In genomic region chr20:63952210-63952535, GRCh38 we compare ENCODE assay signal across 18 cellular contexts. TPM values are rescaled to one million over a fixed set of nuclear protein-coding genes. Genes with fewer than 3 reads are reported as not detected.
DNase-seq lines count a peak whose midpoint lies in the region; ATAC-seq and TF ChIP-seq lines count a peak whose summit lies in the region.
"Had no signal": no experiment of that assay in that cellular context is flagged by ENCODE, and none has a peak within 500 bp of the region (broad histone marks: within the 10 kb centered on the region; RNA-seq: fewer than 3 reads in every experiment).

No MANE protein-coding gene starts in this region.

- H3K4me1 Mint-ChIP-seq in activated T-cell treated with anti-CD3 and anti-CD28 coated beads, Interleukin-2, amount 50 U/mL, for 24 hours (ENCODE audit: low read depth) = peaks cover 62% of the 10 kb centered on the region

- peaks cover 10% of the 10 kb centered on the region for H3K79me1 ChIP-seq in trophoblast cell (ENCODE audit: low read length)

- no peak overlapping the region for H3K4me3 Mint-ChIP-seq in activated T-cell treated with anti-CD3 and anti-CD28 coated beads, Interleukin-2, amount 50 U/mL, for 24 hours
- H3K4me3 Mint-ChIP-seq: activated naive CD8-positive, alpha-beta T cell treated with anti-CD3 and anti-CD28 coated beads for 36 hours; CD14-positive monocyte; stimulated activated naive CD8-positive, alpha-beta T cell treated with anti-CD3 and anti-CD28 coated beads, Interleukin-15, Interleukin-2, amounts not matched to agents 100 ng/mL and 50 ng/mL, for 24 hours had no signal

- H3K27ac Mint-ChIP-seq in activated T-cell treated with anti-CD3 and anti-CD28 coated beads, Interleukin-2, amount 50 U/mL, for 24 hours = peak overlapping the region; percentile 57
- H3K27ac Mint-ChIP-seq: activated naive CD8-positive, alpha-beta T cell treated with anti-CD3 and anti-CD28 coated beads for 36 hours; CD14-positive monocyte; stimulated activated naive CD8-positive, alpha-beta T cell treated with anti-CD3 and anti-CD28 coated beads, Interleukin-15, Interleukin-2, amounts not matched to agents 100 ng/mL and 50 ng/mL, for 24 hours had no signal

- in situ Hi-C loops in transverse colon (cut with MboI; ENCODE audit: low pct_ligation_motif_present in 1 of 4, low pct_unique_long_range_greater_than_20kb in 1 of 4, low sequenced_read_pairs in 3 of 4) = no loop called here

- H2BK5ac ChIP-seq in trophoblast cell (ENCODE audit: low read depth, low read length, poor library complexity) = no peak overlapping the region

- H3K36me3 Mint-ChIP-seq in activated T-cell treated with anti-CD3 and anti-CD28 coated beads, Interleukin-2, amount 50 U/mL, for 24 hours (ENCODE audit: low read depth) = peaks cover 11% of the 10 kb centered on the region

- H3K9ac ChIP-seq in trophoblast cell (ENCODE audit: low read length) = no peak overlapping the region

- no peaks in the 10 kb centered on the region for H3K9me3 Mint-ChIP-seq in activated T-cell treated with anti-CD3 and anti-CD28 coated beads, Interleukin-2, amount 50 U/mL, for 24 hours
- H3K9me3 Mint-ChIP-seq: activated naive CD8-positive, alpha-beta T cell treated with anti-CD3 and anti-CD28 coated beads for 36 hours; CD14-positive monocyte; stimulated activated naive CD8-positive, alpha-beta T cell treated with anti-CD3 and anti-CD28 coated beads, Interleukin-15, Interleukin-2, amounts not matched to agents 100 ng/mL and 50 ng/mL, for 24 hours had no signal

- no peak overlapping the region for H2BK120ac ChIP-seq in trophoblast cell (ENCODE audit: insufficient read depth, low read length, poor library complexity)

- H2AK5ac ChIP-seq in trophoblast cell (ENCODE audit: low read length) = no peak overlapping the region

- no peaks in the 10 kb centered on the region for H3K27me3 Mint-ChIP-seq in activated T-cell treated with anti-CD3 and anti-CD28 coated beads, Interleukin-2, amount 50 U/mL, for 24 hours
- H3K27me3 Mint-ChIP-seq: activated naive CD8-positive, alpha-beta T cell treated with anti-CD3 and anti-CD28 coated beads for 36 hours; stimulated activated naive CD8-positive, alpha-beta T cell treated with anti-CD3 and anti-CD28 coated beads, Interleukin-15, Interleukin-2, amounts not matched to agents 100 ng/mL and 50 ng/mL, for 24 hours had no signal

- H3K4ac ChIP-seq in trophoblast cell (ENCODE audit: low read depth, low read length) = peak overlapping the region; percentile 2

- no peak overlapping the region for H3K4me2 ChIP-seq in trophoblast cell (ENCODE audit: low read length)

- no peak overlapping the region for H2BK12ac ChIP-seq in trophoblast cell (ENCODE audit: low read length)

- H3K14ac ChIP-seq in trophoblast cell (ENCODE audit: low read length) = no peak overlapping the region

- no peak for TF ChIP-seq POLR2A in esophagus muscularis mucosa (IDR thresholded peaks at IDR 0.05; ENCODE audit: low read depth)
- TF ChIP-seq POLR2A in transverse colon (IDR thresholded peaks at IDR 0.05) = no peak

- DNase-seq in activated T-cell treated with anti-CD3 and anti-CD28 coated beads, Interleukin-2, amount 50 U/mL, for 24 hours = no peak
- DNase-seq in activated T-cell treated with anti-CD3 and anti-CD28 coated beads for 4 hours (no peak), esophagus muscularis mucosa (ENCODE audit: extremely low spot score) (no peak), trophoblast cell (no peak), transverse colon (no peak), CD1c-positive myeloid dendritic cell (ENCODE audit: extremely low spot score) (no peak)
- no peak for DNase-seq in stimulated activated CD4-positive, alpha-beta T cell treated with anti-CD3 and anti-CD28 coated beads, Interleukin-12 subunit alpha, Interleukin-12 subunit beta, amount 100 ng/mL, for 4 hours
- DNase-seq: 8988T; activated CD4-positive, alpha-beta T cell treated with anti-CD3 and anti-CD28 coated beads for 4 hours; activated naive CD8-positive, alpha-beta T cell treated with anti-CD3 and anti-CD28 coated beads for 36 hours; midbrain; NCI-H146; occipital lobe; T1000 had no signal

- H3K4me3 ChIP-seq in esophagus muscularis mucosa (no peak overlapping the region), trophoblast cell (ENCODE audit: low read depth, low read length) (no peak overlapping the region), transverse colon (no peak overlapping the region)
- H3K4me3 ChIP-seq: SJSA1 had no signal

- no peak overlapping the region for H3K23ac ChIP-seq in trophoblast cell (ENCODE audit: low read length)

- H3K27ac ChIP-seq in esophagus muscularis mucosa (replicated peaks in 1 of 4) = peak overlapping the region; percentile 86 to 93 (median 88)
- no peak overlapping the region for H3K27ac ChIP-seq in trophoblast cell (ENCODE audit: low read depth, low read length)
- peak overlapping the region; percentile 82 to 93 (median 84) for H3K27ac ChIP-seq in transverse colon
- H3K27ac ChIP-seq: SJSA1 had no signal

- TF ChIP-seq CTCF in esophagus muscularis mucosa (IDR thresholded peaks at IDR 0.05) (no peak), transverse colon (IDR thresholded peaks at IDR 0.05) (no peak)

- H3K18ac ChIP-seq in trophoblast cell (ENCODE audit: low read length) = no peak overlapping the region

- no peak overlapping the region for H2AFZ ChIP-seq in trophoblast cell (ENCODE audit: insufficient read depth, low read length, poor library complexity)

- H4K91ac ChIP-seq in trophoblast cell (ENCODE audit: low read depth, low read length) = no peak overlapping the region

- peaks cover 25% of the 10 kb centered on the region for H3K79me2 ChIP-seq in trophoblast cell (ENCODE audit: control insufficient read depth, insufficient read depth, low read length, poor library complexity)

- H3K36me3 ChIP-seq in esophagus muscularis mucosa = peaks cover 0 to 11% (median 0%) of the 10 kb centered on the region in 4 donors
- H3K36me3 ChIP-seq in trophoblast cell (ENCODE audit: control insufficient read depth in 1 of 2, insufficient read depth in 2 of 2, low read length in 2 of 2) = peaks cover 13 to 17% of the 10 kb centered on the region in 2 experiments
- H3K36me3 ChIP-seq in transverse colon = no peaks in the 10 kb centered on the region

- H4K8ac ChIP-seq in trophoblast cell (ENCODE audit: low read depth, low read length) = no peak overlapping the region

- H4K12ac ChIP-seq in trophoblast cell (ENCODE audit: low read depth, low read length) = no peak overlapping the region

- WGBS in esophagus muscularis mucosa = 65% methylated on average over 10 of the region's 15 CpGs
- WGBS in trophoblast cell (ENCODE audit: extremely low coverage, insufficient coverage, insufficient read length) = no CpG with 5 or more reads among the region's 15 CpGs
- WGBS in transverse colon (ENCODE audit: low coverage in 1 of 2), 2 donors = 74% methylated on average over 15 of the region's 15 CpGs; no CpG with 5 or more reads in 1 of the 2 donors

- TF ChIP-seq EP300 in esophagus muscularis mucosa (IDR thresholded peaks at IDR 0.05) (no peak), transverse colon (IDR thresholded peaks at IDR 0.05; ENCODE audit: low read depth) (no peak)

- H3K9me3 ChIP-seq in esophagus muscularis mucosa = no peaks in the 10 kb centered on the region
- H3K9me3 ChIP-seq in trophoblast cell (ENCODE audit: insufficient read depth, low read depth, low read length) = no peaks in the 10 kb centered on the region
- H3K9me3 ChIP-seq in transverse colon = no peaks in the 10 kb centered on the region

- no peaks in the 10 kb centered on the region for H3K27me3 ChIP-seq in esophagus muscularis mucosa
- no peaks in the 10 kb centered on the region for H3K27me3 ChIP-seq in trophoblast cell (ENCODE audit: insufficient read depth, low read length)
- H3K27me3 ChIP-seq in transverse colon = no peaks in the 10 kb centered on the region
- H3K27me3 ChIP-seq: SJSA1 had no signal

- H3K4me1 ChIP-seq in esophagus muscularis mucosa (peaks cover 87 to 92% (median 91%) of the 10 kb centered on the region in 4 donors), trophoblast cell (ENCODE audit: control insufficient read depth in 1 of 2, insufficient read depth in 2 of 2, low read length in 2 of 2) (peaks cover 27 to 29% of the 10 kb centered on the region in 2 experiments), transverse colon (peaks cover 62 to 79% (median 76%) of the 10 kb centered on the region in 4 donors)

- ATAC-seq in GM21381 (IDR thresholded peaks at IDR 0.05; ENCODE audit: unreplicated experiment) = no peak

- intact Hi-C loops in esophagus muscularis mucosa (cut with DNase I) = no loop called here
- intact Hi-C loops in transverse colon (cut with DNase I; ENCODE audit: low total_unique reads) = no loop called here

RNA-seq across cellular contexts. Expression of gene UCKL1, which starts 4.0 kb away (rescaled TPM):
- total RNA-seq in esophagus muscularis mucosa (10 to 100 TPM; 16.6 to 31.0 (median 24.1) TPM), transverse colon (100 to 1,000 TPM in 1 of 4 donors, 10 to 100 TPM in 3; 41.1 to 189 (median 68.5) TPM)
- polyA plus RNA-seq in trophoblast cell (2013) = 28.2 and 30.1 TPM in 2 replicates

RNA-seq across cellular contexts. Expression of gene ZNF512B, which starts 17.6 kb away (rescaled TPM):
- total RNA-seq in esophagus muscularis mucosa (10 to 100 TPM in 2 of 4 donors, 1 to 10 TPM in 2; 7.1 to 17.7 (median 12.1) TPM), transverse colon (1 to 10 TPM; 1.8 to 5.2 (median 2.1) TPM)
- polyA plus RNA-seq in trophoblast cell (2013) = 7.5 and 7.8 TPM in 2 replicates

RNA-seq across cellular contexts. Expression of gene SAMD10, which starts 27.3 kb away (rescaled TPM):
- total RNA-seq in esophagus muscularis mucosa (10 to 100 TPM in 1 of 4 donors, 1 to 10 TPM in 3; 2.1 to 11.7 (median 4.4) TPM), transverse colon (10 to 100 TPM in 3 of 4 donors, 1 to 10 TPM in 1; 5.9 to 86.2 (median 19.4) TPM)
- polyA plus RNA-seq in trophoblast cell (2013) = 4.3 and 4.5 TPM in 2 replicates

RNA-seq across cellular contexts. Expression of gene PRPF6, which starts 28.8 kb away (rescaled TPM):
- total RNA-seq in esophagus muscularis mucosa (10 to 100 TPM; 46.1 to 64.9 (median 58.7) TPM), transverse colon (10 to 100 TPM; 29.2 to 55.7 (median 51.8) TPM)
- 45.4 and 45.8 TPM in 2 replicates for polyA plus RNA-seq in trophoblast cell (2013)

RNA-seq across cellular contexts. Expression of gene DNAJC5, which starts 57.2 kb away (rescaled TPM):
- 10 to 100 TPM; 39.5 to 64.9 (median 53.1) TPM for total RNA-seq in esophagus muscularis mucosa
- 24.9 and 25.0 TPM in 2 replicates for polyA plus RNA-seq in trophoblast cell (2013)
- 10 to 100 TPM; 59.9 to 77.3 (median 71.4) TPM for total RNA-seq in transverse colon
